Comparison of ENCODE assay signal across 8 cellular contexts in the genomic region with DNA sequence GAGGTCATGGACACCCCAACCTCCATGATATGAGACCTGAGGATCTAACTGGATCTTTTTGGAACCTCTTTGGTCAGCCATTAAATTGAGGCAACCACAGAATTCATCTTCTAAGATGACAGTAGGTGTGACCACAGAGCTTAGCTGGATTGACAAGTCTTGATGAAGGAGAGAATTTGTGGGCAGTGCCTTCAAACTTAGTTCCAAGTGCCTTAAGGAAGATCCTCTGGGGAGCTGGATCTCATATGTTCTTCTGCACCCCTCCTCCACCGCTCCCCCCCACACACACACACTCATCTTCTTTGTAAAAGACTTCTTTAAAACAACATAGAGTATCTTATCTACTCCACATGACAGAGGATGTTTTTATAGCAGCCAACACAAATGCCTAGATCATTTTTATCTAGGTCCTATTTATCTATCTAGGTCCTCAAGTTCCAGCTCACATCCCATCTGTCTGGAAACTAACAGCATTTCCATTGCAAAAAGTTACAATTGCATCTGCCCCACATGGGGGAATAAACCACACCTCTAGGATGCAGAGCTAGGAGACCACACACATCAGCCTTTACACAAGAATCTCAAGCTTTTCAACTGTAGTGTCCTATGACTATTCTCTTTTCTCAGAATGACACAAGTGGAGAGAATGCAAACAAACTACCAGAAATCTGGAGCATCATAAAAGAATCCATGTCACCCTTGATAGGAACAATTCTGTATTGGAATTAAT. TPM values are rescaled to one million over a fixed set of nuclear protein-coding genes. Genes with fewer than 3 reads are reported as not detected.
DNase-seq lines count a peak whose midpoint lies in the region; ATAC-seq and TF ChIP-seq lines count a peak whose summit lies in the region.

No MANE protein-coding gene starts in this region.

- H2AFZ ChIP-seq in MM.1S (ENCODE audit: low read length), result no peak overlapping the region

- no peaks in the 10 kb centered on the region for H3K27me3 ChIP-seq in MM.1S (replicated peaks; ENCODE audit: insufficient read depth, low read length)

- no peaks in the 10 kb centered on the region for H3K9me3 ChIP-seq in MM.1S (replicated peaks; ENCODE audit: insufficient read depth, low read length)

- H3K36me3 ChIP-seq in MM.1S (replicated peaks; ENCODE audit: insufficient read depth, low read length), result no peaks in the 10 kb centered on the region

- H3K79me2 ChIP-seq in MM.1S (ENCODE audit: low read length), result no peaks in the 10 kb centered on the region

- no peaks in the 10 kb centered on the region for H4K20me1 ChIP-seq in MM.1S (ENCODE audit: insufficient read depth, low read length)

- TF ChIP-seq CTCF in MM.1S (IDR thresholded peaks at IDR 0.05; ENCODE audit: low read length) (no peak), foreskin fibroblast (IDR thresholded peaks at IDR 0.05; ENCODE audit: low read depth, low read length) (no peak), GM13977 (IDR thresholded peaks at IDR 0.05; ENCODE audit: extremely low read depth, insufficient read depth, missing control alignments) (no peak)

- H3K9ac ChIP-seq in MM.1S (ENCODE audit: low read length), result no peak overlapping the region

- H3K9me2 ChIP-seq in MM.1S (replicated peaks; ENCODE audit: insufficient read depth, low read length), result no peaks in the 10 kb centered on the region

- H3K4me2 ChIP-seq in MM.1S (ENCODE audit: low read depth, low read length), result peak overlapping the region; percentile 47

- peaks cover 10% of the 10 kb centered on the region for H3F3A ChIP-seq in MM.1S (ENCODE audit: insufficient read depth, low read length)

- H3K27ac ChIP-seq in MM.1S (ENCODE audit: low read length), result peak overlapping the region; percentile 45; the same call in 1 of the 2 replicates

- ATAC-seq in GM21381 (IDR thresholded peaks at IDR 0.05; ENCODE audit: unreplicated experiment), result peak; percentile 44

- DNase-seq in Daoy (ENCODE audit: low read depth) (peak; percentile 74), MM.1S (no peak), foreskin fibroblast (peak; percentile 67 to 79), DMS114 treated with DMSO at 0.1 percent for 48 hours (lab: John Stamatoyannopoulos, UW; ENCODE audit: unreplicated experiment) (no peak), GM13977 (ENCODE audit: low spot score) (no peak), NCI-H187 treated with DMSO at 0.1 percent for 48 hours (lab: John Stamatoyannopoulos, UW) (no peak)
- no peak for DNase-seq in activated CD4-positive, alpha-beta T cell treated with anti-CD3 and anti-CD28 coated beads, Interleukin-2, amount 50 U/mL, for 48 hours

- in situ Hi-C loops in GM13977 (cut with MboI; ENCODE audit: low pct_unique_long_range_greater_than_20kb, low sequenced_read_pairs, unreplicated experiment), result no loop called here

- no peak overlapping the region for H3K4me3 ChIP-seq in MM.1S (ENCODE audit: low read length)
- H3K4me3 ChIP-seq in foreskin fibroblast (ENCODE audit: low read depth in 1 of 2, low read length in 2 of 2), result no peak overlapping the region

- peaks cover 28% of the 10 kb centered on the region for H3K4me1 ChIP-seq in MM.1S (ENCODE audit: low read length)

RNA-seq across cellular contexts. Expression of a gene that starts 37.4 kb away (rescaled TPM):
- total RNA-seq in Daoy (2014; rRNA removed; shearing (Covaris generic)), result 32.8 and 34.3 TPM in 2 replicates

Comparison
In these comparisons a context has a peak if more than half of its experiments do, and no peak if none do; other contexts are left out.
1. DNase-seq: peak in Daoy (single experiment) and foreskin fibroblast (2 of 2); none in MM.1S (single experiment), DMS114 treated with DMSO at 0.1 percent for 48 hours (single experiment), GM13977 (single experiment), activated CD4-positive, alpha-beta T cell treated with anti-CD3 and anti-CD28 coated beads, Interleukin-2, amount 50 U/mL, for 48 hours (0 of 2) and NCI-H187 treated with DMSO at 0.1 percent for 48 hours (single experiment).